ENCODE assay signal across 18 cellular contexts in genomic region chr3:143600762-143601161, GRCh38.
DNase-seq lines count a peak whose midpoint lies in the region; FAIRE-seq and TF ChIP-seq lines count a peak whose summit lies in the region.
"Had no signal": no experiment of that assay in that cellular context is flagged by ENCODE, and none has a peak within 500 bp of the region (broad histone marks: within the 10 kb centered on the region; RNA-seq: fewer than 3 reads in every experiment).

No MANE protein-coding gene starts in this region.

- peak; percentile 44 for DNase-seq in Ammon's horn (ENCODE audit: low spot score)
- DNase-seq in Jurkat, Clone E6-1 (ENCODE audit: low read depth, low spot score), result peak; percentile 44
- peak; percentile 65 for DNase-seq in bronchial epithelial cell (ENCODE audit: low read depth)
- peak; percentile 4 for DNase-seq in kidney tubule cell (ENCODE audit: low spot score)
- no peak for DNase-seq in cerebellar nuclear complex (lab: John Stamatoyannopoulos, UW)
- no peak for DNase-seq in H4 (ENCODE audit: low spot score)
- DNase-seq in hepatic stellate cell (ENCODE audit: low spot score), result no peak
- no peak for DNase-seq in activated T-cell treated with anti-CD3 and anti-CD28 coated beads, Interleukin-2, amount 50 U/mL, for 1 hour
- DNase-seq: caudate nucleus; effector memory CD4-positive, alpha-beta T cell; foreskin keratinocyte; GDM1; KG1; NCI-H1092; NCI-H774; pancreas; stimulated activated CD4-positive, alpha-beta T cell treated with anti-CD3 and anti-CD28 coated beads, Interleukin-4, amount 100 ng/mL, for 24 hours had no signal

- no peak for FAIRE-seq in bronchial epithelial cell (lab: Jason Lieb, UNC)
- FAIRE-seq: pancreas had no signal

- TF ChIP-seq CTCF in bronchial epithelial cell (IDR thresholded peaks at IDR 0.05; ENCODE audit: insufficient read depth, low read length, severe bottlenecking), result no peak

- H3K4me3 ChIP-seq in Jurkat, Clone E6-1 (ENCODE audit: low read length), result no peak overlapping the region
- no peak overlapping the region for H3K4me3 ChIP-seq in bronchial epithelial cell (ENCODE audit: low read depth, low read length)
- H3K4me3 ChIP-seq: pancreas, skin epidermis had no signal

- no peaks in the 10 kb centered on the region for H3K27me3 ChIP-seq in bronchial epithelial cell (ENCODE audit: control insufficient read depth, insufficient read depth, low read length)
- H3K27me3 ChIP-seq: foreskin keratinocyte, pancreas had no signal

- no peaks in the 10 kb centered on the region for H3K36me3 ChIP-seq in bronchial epithelial cell (ENCODE audit: control insufficient read depth, insufficient read depth, low read length)
- H3K36me3 ChIP-seq: pancreas had no signal

Comparison
In these comparisons a context has a peak if more than half of its experiments do, and no peak if none do; other contexts are left out.
1. DNase-seq: peak in Ammon's horn (single experiment), Jurkat, Clone E6-1 (single experiment), bronchial epithelial cell (single experiment) and kidney tubule cell (single experiment); none in cerebellar nuclear complex (0 of 2), H4 (single experiment), hepatic stellate cell (single experiment) and activated T-cell treated with anti-CD3 and anti-CD28 coated beads, Interleukin-2, amount 50 U/mL, for 1 hour (single experiment).